8 cellular contexts compared by ENCODE assay signal in genomic region chr9:128160603-128160987, GRCh38. TPM values are rescaled to one million over a fixed set of nuclear protein-coding genes. Genes with fewer than 3 reads are reported as not detected.
DNase-seq lines count a peak whose midpoint lies in the region; TF ChIP-seq lines count a peak whose summit lies in the region.

No MANE protein-coding gene starts in this region.

- no peaks in the 10 kb centered on the region for H3K27me3 ChIP-seq in DOHH2 (ENCODE audit: control insufficient read depth, low read length)

- TF ChIP-seq CTCF in DOHH2 (IDR thresholded peaks at IDR 0.05; ENCODE audit: low read depth, low read length, poor library complexity, severe bottlenecking) (no peak), HFF-Myc (IDR thresholded peaks at IDR 0.05; ENCODE audit: low read depth, low read length, missing control alignments) (no peak)

- H3K9me3 ChIP-seq in DOHH2 (ENCODE audit: control insufficient read depth, insufficient read depth, low read length) (no peaks in the 10 kb centered on the region), SK-N-MC (ENCODE audit: low read depth, low read length) (no peaks in the 10 kb centered on the region)

- H3K27ac ChIP-seq in DOHH2 (ENCODE audit: low read depth, low read length) (peak overlapping the region; percentile 4; the same call in 1 of the 2 replicates), SK-N-MC (no peak overlapping the region)

- peak overlapping the region; percentile 89 for H3K4me3 ChIP-seq in DOHH2 (ENCODE audit: low read length)
- H3K4me3 ChIP-seq in HFF-Myc (replicated peaks; ENCODE audit: low read depth, low read length): peak overlapping the region; percentile 92
- H3K4me3 ChIP-seq in SK-N-MC: peak overlapping the region; percentile 95

- peaks cover 11% of the 10 kb centered on the region for H3K79me2 ChIP-seq in DOHH2 (ENCODE audit: control insufficient read depth, low read length)

- no peaks in the 10 kb centered on the region for H3K9me2 ChIP-seq in DOHH2 (replicated peaks; ENCODE audit: control insufficient read depth, low read length)

- H3F3A ChIP-seq in DOHH2 (ENCODE audit: control insufficient read depth, insufficient read depth): peaks cover 3% of the 10 kb centered on the region; the same call in 1 of the 2 replicates

- no peaks in the 10 kb centered on the region for H4K20me1 ChIP-seq in DOHH2 (ENCODE audit: control insufficient read depth, insufficient read depth, low read depth, low read length)

- H3K4me1 ChIP-seq in DOHH2 (ENCODE audit: control insufficient read depth, low read length): peaks cover 14% of the 10 kb centered on the region

- H3K36me3 ChIP-seq in DOHH2 (ENCODE audit: control insufficient read depth, low read length): peaks cover 28% of the 10 kb centered on the region
- H3K36me3 ChIP-seq in SK-N-MC (ENCODE audit: insufficient read depth, low read length): peaks cover 9% of the 10 kb centered on the region; the same call in 1 of the 2 replicates

- peak overlapping the region; percentile 81 for H3K9ac ChIP-seq in SK-N-MC (ENCODE audit: insufficient read length)

- no peak for DNase-seq in HFF-Myc (ENCODE audit: extremely low read depth, low read depth)
- no peak for DNase-seq in SK-N-MC (ENCODE audit: low read depth, low spot score)
- DNase-seq in astrocyte of the hippocampus (ENCODE audit: low read depth, low spot score): peak; percentile 38
- peak; percentile 55 for DNase-seq in islet precursor cell
- DNase-seq in stimulated activated CD4-positive, alpha-beta T cell treated with anti-CD3 and anti-CD28 coated beads, Interleukin-2, amount 100 ng/mL, for 48 hours: peak; percentile 46 to 55
- no peak for DNase-seq in SK-N-DZ (ENCODE audit: low spot score)
- DNase-seq in SW 1271 (lab: John Stamatoyannopoulos, UW): no peak

- peak overlapping the region; percentile 81 for H3K4me2 ChIP-seq in DOHH2 (ENCODE audit: low read length)

RNA-seq across cellular contexts. Expression of gene BBLN, which starts 0.5 kb away (rescaled TPM):
- 217 and 266 TPM in 2 replicates for polyA plus RNA-seq in SK-N-DZ (2014; cell fraction: cytosol; rRNA removed)
- 151 and 172 TPM in 2 replicates for polyA plus RNA-seq in SK-N-DZ (2014; cell fraction: nucleus; rRNA removed)

RNA-seq across cellular contexts. Expression of gene LCN2, which starts 11.3 kb away (rescaled TPM):
- 1.3 TPM in 1 of 2 replicates, not detected in the other for polyA plus RNA-seq in SK-N-DZ (2014; cell fraction: cytosol; rRNA removed)
- polyA plus RNA-seq in SK-N-DZ (2014; cell fraction: nucleus; rRNA removed): not detected in 2 replicates

RNA-seq across cellular contexts. Expression of gene CIZ1, which starts 30.8 kb away (rescaled TPM):
- 41.4 and 47.5 TPM in 2 replicates for polyA plus RNA-seq in SK-N-DZ (2014; cell fraction: cytosol; rRNA removed)
- 91.0 and 97.3 TPM in 2 replicates for polyA plus RNA-seq in SK-N-DZ (2014; cell fraction: nucleus; rRNA removed)

RNA-seq across cellular contexts. Expression of gene PTGES2, which starts 33.1 kb away (rescaled TPM):
- 61.7 and 69.6 TPM in 2 replicates for polyA plus RNA-seq in SK-N-DZ (2014; cell fraction: cytosol; rRNA removed)
- polyA plus RNA-seq in SK-N-DZ (2014; cell fraction: nucleus; rRNA removed): 159 and 165 TPM in 2 replicates

RNA-seq across cellular contexts. Expression of gene DNM1, which starts 42.6 kb away (rescaled TPM):
- polyA plus RNA-seq in SK-N-DZ (2014; cell fraction: cytosol; rRNA removed): 19.7 and 30.2 TPM in 2 replicates
- polyA plus RNA-seq in SK-N-DZ (2014; cell fraction: nucleus; rRNA removed): 85.2 and 188 TPM in 2 replicates

Comparison
In these comparisons a context has a peak if more than half of its experiments do, and no peak if none do; other contexts are left out.
1. DNase-seq: peak in astrocyte of the hippocampus (single experiment), islet precursor cell (single experiment) and stimulated activated CD4-positive, alpha-beta T cell treated with anti-CD3 and anti-CD28 coated beads, Interleukin-2, amount 100 ng/mL, for 48 hours (2 of 2); none in HFF-Myc (single experiment), SK-N-MC (single experiment), SK-N-DZ (single experiment) and SW 1271 (0 of 2).
2. Peak in every context shown above with its lines, with median percentiles within 50 percentile points of each other: H3K4me3 ChIP-seq.